Comparison of ENCODE assay signal across 14 cellular contexts in the genomic region with DNA sequence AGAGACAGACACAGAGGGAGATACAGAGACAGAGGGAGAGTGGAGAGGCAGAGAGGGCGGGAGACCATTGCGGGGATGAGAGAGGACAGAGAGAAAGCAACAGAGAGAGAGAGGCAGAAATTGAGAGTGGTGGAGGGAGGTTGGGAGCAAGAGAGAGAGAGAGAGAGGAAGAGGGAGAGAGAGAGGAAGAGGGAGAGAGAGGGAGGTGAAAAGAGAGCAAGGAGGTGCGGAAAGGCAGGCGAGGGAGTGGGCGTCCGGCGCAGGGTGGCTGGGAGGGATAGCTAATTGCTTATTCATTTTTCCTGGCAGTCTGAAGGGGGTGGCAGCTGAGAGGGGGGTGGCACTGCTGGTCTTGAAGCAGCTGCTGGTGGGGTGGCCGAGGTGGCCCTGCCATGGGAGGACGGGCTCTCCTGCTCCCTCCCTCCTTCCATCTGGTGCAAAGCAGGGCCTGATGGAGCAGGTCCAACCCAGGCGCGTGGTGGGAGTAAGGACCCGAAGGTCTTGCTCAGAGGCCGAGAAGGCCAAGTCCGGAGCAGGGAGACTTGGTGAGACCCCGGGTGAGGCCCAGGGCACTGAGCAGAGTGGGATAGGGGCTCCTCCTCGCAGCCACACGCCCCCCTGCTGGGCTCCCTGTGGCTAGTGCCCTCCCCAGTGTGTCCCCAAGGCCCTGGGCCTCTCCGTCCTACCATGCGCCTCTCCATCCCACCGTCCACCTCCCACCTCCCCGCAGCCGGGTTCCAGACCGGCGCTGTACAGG. TPM values are rescaled to one million over a fixed set of nuclear protein-coding genes. Genes with fewer than 3 reads are reported as not detected.
A peak's percentile ranks its signal among the peaks of the same experiment; 100 is the strongest.
DNase-seq lines count a peak whose midpoint lies in the region; FAIRE-seq and TF ChIP-seq lines count a peak whose summit lies in the region.
"Had no signal": no experiment of that assay in that cellular context is flagged by ENCODE, and none has a peak within 500 bp of the region (broad histone marks: within the 10 kb centered on the region; RNA-seq: fewer than 3 reads in every experiment).

No MANE protein-coding gene starts in this region.

- H3K4me1 ChIP-seq in SK-N-SH (ENCODE audit: control insufficient read depth in 1 of 2, insufficient read depth in 2 of 2, low read depth in 1 of 2, low read length in 1 of 2) (no peaks in the 10 kb centered on the region; a peak in 1 of 4 replicates), iPS-20b (ENCODE audit: insufficient read depth, low read length) (no peaks in the 10 kb centered on the region), sigmoid colon (peaks cover 0 to 16% (median 14%) of the 10 kb centered on the region in 4 donors)
- peaks cover 13% of the 10 kb centered on the region for H3K4me1 ChIP-seq in CD4-positive, alpha-beta memory T cell (ENCODE audit: insufficient read depth, low read length)

- H3K27ac ChIP-seq in SK-N-SH (ENCODE audit: low read depth in 2 of 2, low read length in 1 of 2) = no peak overlapping the region
- H3K27ac ChIP-seq in iPS-20b (ENCODE audit: low read length) = no peak overlapping the region
- no peak overlapping the region for H3K27ac ChIP-seq in sigmoid colon
- H3K27ac ChIP-seq in CD4-positive, alpha-beta memory T cell (ENCODE audit: low read depth, low read length) = no peak overlapping the region
- H3K27ac ChIP-seq: esophagus muscularis mucosa had no signal

- peaks cover 12 to 31% (median 13%) of the 10 kb centered on the region in 4 donors for H3K4me1 Mint-ChIP-seq in CD4-positive, alpha-beta memory T cell

- no peak overlapping the region for H3K4me2 ChIP-seq in SK-N-SH

- 78% methylated on average over 24 of the region's 24 CpGs for WGBS in SK-N-SH (ENCODE audit: low lambda C conversion rate)
- WGBS in sigmoid colon, 2 donors = 68 to 80% methylated on average over 24 of the region's 24 CpGs

- no peaks in the 10 kb centered on the region for H3K27me3 ChIP-seq in SK-N-SH (ENCODE audit: insufficient read depth)
- peaks cover 9% of the 10 kb centered on the region; the same call in 1 of the 2 replicates for H3K27me3 ChIP-seq in iPS-20b (ENCODE audit: insufficient read depth, low read length)
- H3K27me3 ChIP-seq in sigmoid colon = no peaks in the 10 kb centered on the region
- H3K27me3 ChIP-seq in CD4-positive, alpha-beta memory T cell (ENCODE audit: insufficient read depth, low read length) = no peaks in the 10 kb centered on the region
- H3K27me3 ChIP-seq: esophagus muscularis mucosa had no signal

- FAIRE-seq in GM12892 (lab: Jason Lieb, UNC) = no peak
- FAIRE-seq: urothelium cell line had no signal

- TF ChIP-seq EP300 in SK-N-SH (IDR thresholded peaks at IDR 0.05; ENCODE audit: borderline replicate concordance in 1 of 2, low read depth in 1 of 2, low read length in 1 of 2) (no peak), sigmoid colon (IDR thresholded peaks at IDR 0.05) (no peak)

- peak; percentile 2 for DNase-seq in GM12892 (ENCODE audit: insufficient read length)
- DNase-seq in SK-N-SH = peak; percentile 25
- DNase-seq in sigmoid colon = peak; percentile 67
- no peak for DNase-seq in activated CD4-positive, alpha-beta T cell treated with anti-CD3 and anti-CD28 coated beads for 4 hours
- no peak for DNase-seq in NCI-H128 (lab: John Stamatoyannopoulos, UW; ENCODE audit: unreplicated experiment)
- DNase-seq in activated CD4-positive, alpha-beta T cell treated with anti-CD3 and anti-CD28 coated beads, Interleukin-2, amount 50 U/mL, for 4 hours = no peak
- DNase-seq in CD4-positive, alpha-beta memory T cell = no peak
- DNase-seq: activated T-cell treated with anti-CD3 and anti-CD28 coated beads, Interleukin-2, amount 50 U/mL, for 72 hours; CD4-positive, CD25-positive, alpha-beta regulatory T cell had no signal

- TF ChIP-seq POLR2A in GM12892 (IDR thresholded peaks at IDR 0.05; ENCODE audit: low read depth, low read length) (no peak), sigmoid colon (IDR thresholded peaks at IDR 0.05) (no peak)

- H3K36me3 ChIP-seq in SK-N-SH (replicated peaks in 1 of 2; ENCODE audit: control insufficient read depth in 1 of 2, insufficient read depth in 2 of 2, low read length in 1 of 2) (no peaks in the 10 kb centered on the region), iPS-20b (ENCODE audit: insufficient read depth, low read depth, low read length) (no peaks in the 10 kb centered on the region), sigmoid colon (no peaks in the 10 kb centered on the region)
- no peaks in the 10 kb centered on the region for H3K36me3 ChIP-seq in CD4-positive, alpha-beta memory T cell (ENCODE audit: insufficient read depth, low read length)
- H3K36me3 ChIP-seq: esophagus muscularis mucosa had no signal

- peaks cover 7% of the 10 kb centered on the region for H3F3A ChIP-seq in SK-N-SH (replicated peaks; ENCODE audit: insufficient read depth)

- H3K79me2 ChIP-seq in SK-N-SH (ENCODE audit: insufficient read depth) = no peaks in the 10 kb centered on the region

- intact Hi-C loops in sigmoid colon (cut with DNase I) = no loop called here
- intact Hi-C loops in CD4-positive, alpha-beta memory T cell (cut with micrococcal nuclease) = no loop called here

- no peaks in the 10 kb centered on the region for H3K9me2 ChIP-seq in SK-N-SH

- H3K36me3 Mint-ChIP-seq in CD4-positive, alpha-beta memory T cell = no peaks in the 10 kb centered on the region
- H3K36me3 Mint-ChIP-seq: CD4-positive, CD25-positive, alpha-beta regulatory T cell had no signal

- H3K9me3 ChIP-seq in SK-N-SH = no peaks in the 10 kb centered on the region
- no peaks in the 10 kb centered on the region for H3K9me3 ChIP-seq in iPS-20b (ENCODE audit: insufficient read depth, low read depth, low read length)
- no peaks in the 10 kb centered on the region for H3K9me3 ChIP-seq in sigmoid colon
- H3K9me3 ChIP-seq in CD4-positive, alpha-beta memory T cell (ENCODE audit: control insufficient read depth in 1 of 2, low read length in 2 of 2) = no peaks in the 10 kb centered on the region
- H3K9me3 ChIP-seq: esophagus muscularis mucosa had no signal

- peak overlapping the region in 1 of 7 donors; percentile 52 for H3K27ac Mint-ChIP-seq in CD4-positive, alpha-beta memory T cell
- H3K27ac Mint-ChIP-seq: activated T-cell treated with anti-CD3 and anti-CD28 coated beads, Interleukin-2, amount 50 U/mL, for 72 hours; CD4-positive, CD25-positive, alpha-beta regulatory T cell had no signal

- no peaks in the 10 kb centered on the region for H3K27me3 Mint-ChIP-seq in CD4-positive, alpha-beta memory T cell

- H3K4me3 Mint-ChIP-seq in CD4-positive, alpha-beta memory T cell = peak overlapping the region in 1 of 8 donors; percentile 43
- H3K4me3 Mint-ChIP-seq: activated T-cell treated with anti-CD3 and anti-CD28 coated beads, Interleukin-2, amount 50 U/mL, for 72 hours had no signal

- TF ChIP-seq RAD21 in SK-N-SH (IDR thresholded peaks at IDR 0.05; ENCODE audit: low read length) = no peak

- H3K9ac ChIP-seq in SK-N-SH (no peak overlapping the region), iPS-20b (ENCODE audit: low read depth, low read length) (no peak overlapping the region)

- POLR2A ChIA-PET in SK-N-SH (lab: Yijun Ruan, JAX) = no interaction called here
- POLR2A ChIA-PET in CD4-positive, alpha-beta memory T cell (lab: Charles Lee; ENCODE audit: partially characterized antibody) = no interaction called here

- H3K9me3 Mint-ChIP-seq in CD4-positive, alpha-beta memory T cell = peaks cover 0 to 2% (median 0%) of the 10 kb centered on the region in 8 donors
- H3K9me3 Mint-ChIP-seq: activated T-cell treated with anti-CD3 and anti-CD28 coated beads, Interleukin-2, amount 50 U/mL, for 72 hours; CD4-positive, CD25-positive, alpha-beta regulatory T cell had no signal

- CTCF ChIA-PET in SK-N-SH (lab: Yijun Ruan, JAX) = interaction anchor here (1.4 to 2.2 kb wide), 2 partner anchors 14 to 253 kb away, joined by 4 to 8 read pairs; no protein-coding TSS in a partner anchor
- CTCF ChIA-PET in CD4-positive, alpha-beta memory T cell (lab: Charles Lee; ENCODE audit: partially characterized antibody) = no interaction called here

- H3K4me3 ChIP-seq in SK-N-SH (ENCODE audit: low read depth in 2 of 2, low read length in 1 of 2) (no peak overlapping the region), iPS-20b (ENCODE audit: low read length) (peak overlapping the region; percentile 34; the same call in 1 of the 2 replicates), sigmoid colon (peak overlapping the region in 1 of 4 donors; percentile 3)
- no peak overlapping the region for H3K4me3 ChIP-seq in CD4-positive, alpha-beta memory T cell (ENCODE audit: low read length in 2 of 2)
- H3K4me3 ChIP-seq: esophagus muscularis mucosa had no signal

- no peak for TF ChIP-seq CTCF in SK-N-SH (IDR thresholded peaks at IDR 0.05)
- no peak for TF ChIP-seq CTCF in sigmoid colon (IDR thresholded peaks at IDR 0.05)

- H4K20me1 ChIP-seq in SK-N-SH (ENCODE audit: insufficient read depth) = no peaks in the 10 kb centered on the region

- no peak overlapping the region for H2AFZ ChIP-seq in SK-N-SH (ENCODE audit: low read depth)

TF ChIP-seq in SK-N-SH, 30 proteins besides CTCF, POLR2A, EP300 and RAD21 (continues in another document):
- TF ChIP-seq RCOR1 (IDR thresholded peaks at IDR 0.05; ENCODE audit: low read length) (no peak), EZH2phosphoT487 (IDR thresholded peaks at IDR 0.05; ENCODE audit: borderline replicate concordance, low read depth) (no peak), RXRA (IDR thresholded peaks at IDR 0.05; ENCODE audit: borderline replicate concordance, low read depth) (no peak), TCF12 (IDR thresholded peaks at IDR 0.05) (no peak)
- TF ChIP-seq, protein P1, sequence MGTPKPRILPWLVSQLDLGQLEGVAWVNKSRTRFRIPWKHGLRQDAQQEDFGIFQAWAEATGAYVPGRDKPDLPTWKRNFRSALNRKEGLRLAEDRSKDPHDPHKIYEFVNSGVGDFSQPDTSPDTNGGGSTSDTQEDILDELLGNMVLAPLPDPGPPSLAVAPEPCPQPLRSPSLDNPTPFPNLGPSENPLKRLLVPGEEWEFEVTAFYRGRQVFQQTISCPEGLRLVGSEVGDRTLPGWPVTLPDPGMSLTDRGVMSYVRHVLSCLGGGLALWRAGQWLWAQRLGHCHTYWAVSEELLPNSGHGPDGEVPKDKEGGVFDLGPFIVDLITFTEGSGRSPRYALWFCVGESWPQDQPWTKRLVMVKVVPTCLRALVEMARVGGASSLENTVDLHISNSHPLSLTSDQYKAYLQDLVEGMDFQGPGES (IDR thresholded peaks at IDR 0.05; ENCODE audit: low read depth, low read length) = no peak

RNA-seq across cellular contexts. Expression of a gene that starts 25.3 kb away (rescaled TPM):
- not detected for polyA plus RNA-seq in GM12892 (2012; ENCODE audit: missing spikeins)
- not detected in 2 replicates for polyA plus RNA-seq in SK-N-SH (2012; rRNA removed)
- polyA plus RNA-seq in SK-N-SH (2012; cell fraction: cytosol; rRNA removed) = not detected in 2 replicates
- polyA plus RNA-seq in SK-N-SH (2012; cell fraction: nucleus; rRNA removed) = not detected in 2 replicates
- total RNA-seq in sigmoid colon = not detected
- not detected for polyA plus RNA-seq in sigmoid colon
- total RNA-seq in CD4-positive, alpha-beta memory T cell = 100 to 1,000 TPM; 102 to 106 TPM
- polyA plus RNA-seq in CD4-positive, alpha-beta memory T cell = not detected
- total RNA-seq: kidney epithelial cell, LHCN-M2 had no signal
- polyA plus RNA-seq: CD4-positive, CD25-positive, alpha-beta regulatory T cell had no signal

RNA-seq across cellular contexts. Expression of a gene that starts 53.8 kb away (rescaled TPM):
- 23.4 TPM for polyA plus RNA-seq in GM12892 (2012; ENCODE audit: missing spikeins)
- 35.1 and 36.6 TPM in 2 replicates for polyA plus RNA-seq in SK-N-SH (2012; rRNA removed)
- 24.3 and 32.1 TPM in 2 replicates for polyA plus RNA-seq in SK-N-SH (2012; cell fraction: cytosol; rRNA removed)
- polyA plus RNA-seq in SK-N-SH (2012; cell fraction: nucleus; rRNA removed) = 61.4 and 63.3 TPM in 2 replicates
- total RNA-seq in sigmoid colon = 10 to 100 TPM; 13.6 to 18.3 (median 15.0) TPM
- polyA plus RNA-seq in sigmoid colon = 10 to 100 TPM; 10.8 to 33.6 (median 11.6) TPM
- 10 to 100 TPM; 30.3 to 32.7 TPM for total RNA-seq in CD4-positive, alpha-beta memory T cell
- polyA plus RNA-seq in CD4-positive, alpha-beta memory T cell = 10 to 100 TPM; 14.6 to 16.5 TPM

Comparison
In these comparisons a context has a peak if more than half of its experiments do, and no peak if none do; other contexts are left out.
1. DNase-seq: peak in GM12892 (single experiment), SK-N-SH (single experiment) and sigmoid colon (single experiment); none in activated CD4-positive, alpha-beta T cell treated with anti-CD3 and anti-CD28 coated beads for 4 hours (0 of 2), NCI-H128 (single experiment), activated CD4-positive, alpha-beta T cell treated with anti-CD3 and anti-CD28 coated beads, Interleukin-2, amount 50 U/mL, for 4 hours (0 of 2) and CD4-positive, alpha-beta memory T cell (0 of 5).